Comparison of ENCODE assay signal across 2 cellular contexts in genomic region chr5:103037673-103038455, GRCh38.
TF ChIP-seq lines count a peak whose summit lies in the region.

No MANE protein-coding gene starts in this region.

TF ChIP-seq in IMR-90, 13 proteins besides CTCF, POLR2A, EP300 and RAD21:
- TF ChIP-seq USF2 (IDR thresholded peaks at IDR 0.05; ENCODE audit: low read depth, low read length) = no peak

TF ChIP-seq in WTC11, 78 proteins besides CTCF, POLR2A, EP300 and RAD21 (continued from another document):
- no peak for TF ChIP-seq AFF4 (CRISPR knock-in tag; IDR thresholded peaks at IDR 0.05; ENCODE audit: borderline replicate concordance)
